9 cellular contexts compared by ENCODE assay signal in the genomic region with DNA sequence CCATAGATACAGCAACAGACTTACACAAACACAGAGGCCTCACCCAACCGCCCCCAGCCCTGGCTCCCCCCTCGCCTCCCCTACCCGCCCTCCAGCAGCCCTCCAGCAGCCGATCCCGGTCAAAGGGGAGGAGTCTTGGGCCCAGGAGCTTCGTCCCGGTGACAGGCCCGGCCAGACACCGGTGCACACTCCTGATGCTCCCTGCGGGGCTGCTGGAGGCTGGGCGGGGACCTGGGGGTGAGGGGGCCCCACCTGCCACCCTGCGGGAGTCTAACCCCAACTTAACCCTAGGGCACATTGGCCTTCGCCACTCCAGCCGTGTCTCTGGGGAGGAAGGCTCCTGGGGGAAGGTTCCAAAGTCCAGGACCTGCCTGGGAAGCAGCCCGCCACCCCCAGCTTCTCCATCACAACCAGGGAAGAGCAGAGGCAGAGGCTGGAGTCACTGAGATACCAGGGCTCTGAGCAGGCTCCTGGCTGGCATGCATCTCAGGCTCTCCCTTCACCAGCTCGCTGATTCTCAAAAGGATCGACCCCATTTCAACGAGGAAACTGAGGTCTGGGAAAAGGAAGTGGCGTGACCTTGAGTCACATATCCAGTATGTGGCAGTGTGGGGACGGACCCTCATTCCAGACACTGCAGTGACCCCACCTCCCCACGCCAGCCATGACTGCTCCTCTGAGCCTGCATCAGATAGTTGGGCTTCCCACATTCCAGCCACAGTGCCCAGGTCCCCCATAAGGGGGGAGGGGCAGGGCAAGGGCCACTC. TPM values are rescaled to one million over a fixed set of nuclear protein-coding genes. Genes with fewer than 3 reads are reported as not detected.
DNase-seq lines count a peak whose midpoint lies in the region; ATAC-seq and TF ChIP-seq lines count a peak whose summit lies in the region.
"Had no signal": no experiment of that assay in that cellular context is flagged by ENCODE, and none has a peak within 500 bp of the region (broad histone marks: within the 10 kb centered on the region; RNA-seq: fewer than 3 reads in every experiment).

No MANE protein-coding gene starts in this region.

- POLR2A ChIA-PET in activated CD4-positive, alpha-beta memory T cell treated with anti-CD3 and anti-CD28 coated beads, Interleukin-2, amount 10 ng/mL, durations not matched to agents 7 days and 5 days (lab: Charles Lee), result interaction anchor here (0.7 to 5.7 kb wide), 9 partner anchors 16 to 295 kb away, joined by 3 to 72 read pairs (median 4); partner anchors contain the start of genes CBL and DDX6

- 33% methylated on average over 21 of the region's 21 CpGs for WGBS in heart right ventricle, 2 donors

- CTCF ChIA-PET in activated CD4-positive, alpha-beta memory T cell treated with anti-CD3 and anti-CD28 coated beads, Interleukin-2, amount 10 ng/mL, durations not matched to agents 7 days and 5 days (lab: Charles Lee), result interaction anchor here (1.0 to 9.8 kb wide), 4 partner anchors 15 to 219 kb away, joined by 4 to 270 read pairs (median 4); partner anchors contain the start of gene BCL9L

- no peaks in the 10 kb centered on the region for H3K9me3 Mint-ChIP-seq in HFFc6
- no peaks in the 10 kb centered on the region for H3K9me3 Mint-ChIP-seq in activated CD4-positive, alpha-beta memory T cell treated with anti-CD3 and anti-CD28 coated beads, Interleukin-2, amount 10 ng/mL, durations not matched to agents 7 days and 5 days

- peaks cover 0 to 22% (median 0%) of the 10 kb centered on the region in 9 donors for H3K36me3 ChIP-seq in heart right ventricle

- intact Hi-C loops in heart right ventricle (cut with DNase I) (no loop called here), sciatic nerve (cut with DNase I) (no loop called here)

- H3K27me3 ChIP-seq in heart right ventricle, result no peaks in the 10 kb centered on the region

- H3K27me3 Mint-ChIP-seq in HFFc6 (ENCODE audit: insufficient read depth), result no peaks in the 10 kb centered on the region; the same call in none of the 2 replicates
- H3K27me3 Mint-ChIP-seq in activated CD4-positive, alpha-beta memory T cell treated with anti-CD3 and anti-CD28 coated beads, Interleukin-2, amount 10 ng/mL, durations not matched to agents 7 days and 5 days, result no peaks in the 10 kb centered on the region

- TF ChIP-seq CTCF in HFFc6 (IDR thresholded peaks at IDR 0.05) (no peak; the same call in 1 of the 2 replicates), heart right ventricle (IDR thresholded peaks at IDR 0.05) (no peak), GM13977 (IDR thresholded peaks at IDR 0.05; ENCODE audit: extremely low read depth, insufficient read depth, missing control alignments) (no peak)

- H3K4me1 ChIP-seq in heart right ventricle, result peaks cover 73 to 100% (median 96%) of the 10 kb centered on the region in 9 donors

- ATAC-seq in heart right ventricle (no peak), sciatic nerve (peak; percentile 0), HG03469 (IDR thresholded peaks at IDR 0.05; ENCODE audit: unreplicated experiment) (no peak)

- H3K4me3 Mint-ChIP-seq in HFFc6, result peak overlapping the region; percentile 86
- peak overlapping the region; percentile 59 for H3K4me3 Mint-ChIP-seq in activated CD4-positive, alpha-beta memory T cell treated with anti-CD3 and anti-CD28 coated beads, Interleukin-2, amount 10 ng/mL, durations not matched to agents 7 days and 5 days

- no peaks in the 10 kb centered on the region for H3K9me3 ChIP-seq in heart right ventricle

- H3K4me3 ChIP-seq in heart right ventricle, result peak overlapping the region in 9 of 10 donors; percentile 12 to 55 (median 47)

- DNase-seq in HFFc6, result peak; percentile 68
- DNase-seq in activated CD4-positive, alpha-beta memory T cell treated with anti-CD3 and anti-CD28 coated beads, Interleukin-2, amount 10 ng/mL, durations not matched to agents 7 days and 5 days, result no peak
- no peak for DNase-seq in heart right ventricle
- DNase-seq in sciatic nerve (ENCODE audit: low spot score), result peak; percentile 64
- no peak for DNase-seq in NCI-H1105 treated with DMSO at 0.1 percent for 48 hours (lab: John Stamatoyannopoulos, UW)
- no peak for DNase-seq in GM13977 (ENCODE audit: low spot score)
- DNase-seq in dedifferentiated amniotic fluid mesenchymal stem cell (ENCODE audit: extremely low spot score), result no peak

- peaks cover 90% of the 10 kb centered on the region for H3K4me1 Mint-ChIP-seq in HFFc6 (ENCODE audit: low read depth)
- peaks cover 72% of the 10 kb centered on the region for H3K4me1 Mint-ChIP-seq in activated CD4-positive, alpha-beta memory T cell treated with anti-CD3 and anti-CD28 coated beads, Interleukin-2, amount 10 ng/mL, durations not matched to agents 7 days and 5 days

- peaks cover 9% of the 10 kb centered on the region; the same call in 1 of the 2 replicates for H3K36me3 Mint-ChIP-seq in HFFc6 (ENCODE audit: low read depth)
- peaks cover 21% of the 10 kb centered on the region for H3K36me3 Mint-ChIP-seq in activated CD4-positive, alpha-beta memory T cell treated with anti-CD3 and anti-CD28 coated beads, Interleukin-2, amount 10 ng/mL, durations not matched to agents 7 days and 5 days (ENCODE audit: low read depth)

- peak overlapping the region; percentile 100 for H3K27ac Mint-ChIP-seq in HFFc6
- peak overlapping the region; percentile 92 for H3K27ac Mint-ChIP-seq in activated CD4-positive, alpha-beta memory T cell treated with anti-CD3 and anti-CD28 coated beads, Interleukin-2, amount 10 ng/mL, durations not matched to agents 7 days and 5 days

- peak overlapping the region; percentile 83 to 98 (median 94) for H3K27ac ChIP-seq in heart right ventricle

- in situ Hi-C loops in GM13977 (cut with MboI; ENCODE audit: low pct_unique_long_range_greater_than_20kb, low sequenced_read_pairs, unreplicated experiment), result no loop called here

RNA-seq across cellular contexts. Expression of gene BCL9L, which starts 14.4 kb away (rescaled TPM):
- 100 to 1,000 TPM; 120 to 135 (median 127) TPM for total RNA-seq in HFFc6 (2021; fragmentation: NEBNext Ultra II Directional; extraction: Animal tissue kit (Norgen Biotek cat#: 25700))
- 10 to 100 TPM; 56.8 to 62.5 TPM for total RNA-seq in activated CD4-positive, alpha-beta memory T cell treated with anti-CD3 and anti-CD28 coated beads, Interleukin-2, amount 10 ng/mL, durations not matched to agents 7 days and 5 days
- 10 to 100 TPM; 29.4 to 57.7 (median 40.8) TPM for total RNA-seq in heart right ventricle
- 10 to 100 TPM; 24.0 to 24.2 TPM for polyA plus RNA-seq in heart right ventricle
- 53.6 TPM for total RNA-seq in sciatic nerve

RNA-seq across cellular contexts. Expression of gene CXCR5, which starts 27.6 kb away (rescaled TPM):
- total RNA-seq in HFFc6 (2021; fragmentation: NEBNext Ultra II Directional; extraction: Animal tissue kit (Norgen Biotek cat#: 25700)), result under 1 TPM in 1 of 6 experiments, not detected in 5; 0.06 TPM
- under 1 TPM; 0.83 to 0.86 TPM for total RNA-seq in activated CD4-positive, alpha-beta memory T cell treated with anti-CD3 and anti-CD28 coated beads, Interleukin-2, amount 10 ng/mL, durations not matched to agents 7 days and 5 days
- total RNA-seq in heart right ventricle (under 1 TPM in 1 of 10 donors, not detected in 9; 0.16 TPM), sciatic nerve (0.18 TPM)
- under 1 TPM; 0.22 to 0.58 TPM for polyA plus RNA-seq in heart right ventricle

RNA-seq across cellular contexts. Expression of gene UPK2, which starts 44.8 kb away (rescaled TPM):
- total RNA-seq in HFFc6 (2021; fragmentation: NEBNext Ultra II Directional; extraction: Animal tissue kit (Norgen Biotek cat#: 25700)), result under 1 TPM in 4 of 6 experiments, not detected in 2; 0.19 to 0.83 (median 0.29) TPM
- total RNA-seq in activated CD4-positive, alpha-beta memory T cell treated with anti-CD3 and anti-CD28 coated beads, Interleukin-2, amount 10 ng/mL, durations not matched to agents 7 days and 5 days, result not detected
- total RNA-seq in heart right ventricle (not detected), sciatic nerve (not detected)
- under 1 TPM in 1 of 2 donors, not detected in 1; 0.04 TPM for polyA plus RNA-seq in heart right ventricle
- total RNA-seq: T-helper 2 cell treated with Interferon-gamma antibody and Interleukin-4, amounts not matched to agents 100 ng/mL and 5 ng/mL, for 36 hours had no signal

Comparison
In these comparisons a context has a peak if more than half of its experiments do, and no peak if none do; other contexts are left out.
1. DNase-seq: peak in HFFc6 (single experiment) and sciatic nerve (single experiment); none in activated CD4-positive, alpha-beta memory T cell treated with anti-CD3 and anti-CD28 coated beads, Interleukin-2, amount 10 ng/mL, durations not matched to agents 7 days and 5 days (single experiment), heart right ventricle (0 of 2), NCI-H1105 treated with DMSO at 0.1 percent for 48 hours (single experiment), GM13977 (single experiment) and dedifferentiated amniotic fluid mesenchymal stem cell (single experiment).